In genomic region chr22:32855023-32855756, GRCh38 we compare ENCODE assay signal across 16 cellular contexts. TPM values are rescaled to one million over a fixed set of nuclear protein-coding genes. Genes with fewer than 3 reads are reported as not detected.
"Had no signal": no experiment of that assay in that cellular context is flagged by ENCODE, and none has a peak within 500 bp of the region (broad histone marks: within the 10 kb centered on the region; RNA-seq: fewer than 3 reads in every experiment).

No MANE protein-coding gene starts in this region.

- DNase-seq: activated CD4-positive, alpha-beta T cell treated with anti-CD3 and anti-CD28 coated beads, Interleukin-2, amount 50 U/mL, for 4 hours; activated CD4-positive, CD25-positive, alpha-beta regulatory T cell treated with anti-CD3 and anti-CD28 coated beads, Interleukin-2, amount 50 U/mL, for 72 hours; activated naive CD4-positive, alpha-beta T cell treated with Interleukin-2 at 50 U/mL for 16 hours; dermis blood vessel endothelial cell; effector memory CD8-positive, alpha-beta T cell; islet precursor cell; ovary; transverse colon had no signal

- H3K36me3 ChIP-seq: breast epithelium, neural progenitor cell, ovary had no signal

- H3K27ac Mint-ChIP-seq: activated T-helper 17 cell treated with anti-CD3 and anti-CD28 coated beads, Interleukin-2, amount 50 U/mL, for 72 hours; effector memory CD8-positive, alpha-beta T cell; mesothelial cell of epicardium; neural progenitor cell; stimulated activated effector memory CD8-positive, alpha-beta T cell treated with anti-CD3 and anti-CD28 coated beads, Interleukin-12 subunit alpha, Interleukin-12 subunit beta, amount 100 ng/mL, for 72 hours had no signal

- H3K27ac ChIP-seq: ascending aorta, hepatocyte, neural progenitor cell, ovary, SK-N-MC had no signal

- H3K4me3 ChIP-seq: ascending aorta, breast epithelium, hepatocyte, neural progenitor cell, ovary, SK-N-MC, transverse colon had no signal

- H3K9me3 ChIP-seq: ascending aorta, breast epithelium, ovary, transverse colon had no signal

- H3K9me3 Mint-ChIP-seq: activated T-helper 17 cell treated with anti-CD3 and anti-CD28 coated beads, Interleukin-2, amount 50 U/mL, for 72 hours; mesothelial cell of epicardium; neural progenitor cell; stimulated activated effector memory CD8-positive, alpha-beta T cell treated with anti-CD3 and anti-CD28 coated beads, Interleukin-12 subunit alpha, Interleukin-12 subunit beta, amount 100 ng/mL, for 72 hours had no signal

- H3K27me3 ChIP-seq: ascending aorta, hepatocyte, neural progenitor cell, ovary, transverse colon had no signal

- H3K9ac ChIP-seq: neural progenitor cell had no signal

- ATAC-seq: activated T-helper 17 cell treated with anti-CD3 and anti-CD28 coated beads, Interleukin-2, amount 50 U/mL, for 72 hours; effector memory CD8-positive, alpha-beta T cell; stimulated activated effector memory CD8-positive, alpha-beta T cell treated with anti-CD3 and anti-CD28 coated beads, Interleukin-12 subunit alpha, Interleukin-12 subunit beta, amount 100 ng/mL, for 72 hours had no signal

- H3K4me3 Mint-ChIP-seq: activated T-helper 17 cell treated with anti-CD3 and anti-CD28 coated beads, Interleukin-2, amount 50 U/mL, for 72 hours; effector memory CD8-positive, alpha-beta T cell; mesothelial cell of epicardium; neural progenitor cell; stimulated activated effector memory CD8-positive, alpha-beta T cell treated with anti-CD3 and anti-CD28 coated beads, Interleukin-12 subunit alpha, Interleukin-12 subunit beta, amount 100 ng/mL, for 72 hours had no signal

- H3K4me1 ChIP-seq: neural progenitor cell had no signal

- H3K4me1 Mint-ChIP-seq: activated T-helper 17 cell treated with anti-CD3 and anti-CD28 coated beads, Interleukin-2, amount 50 U/mL, for 72 hours; stimulated activated effector memory CD8-positive, alpha-beta T cell treated with anti-CD3 and anti-CD28 coated beads, Interleukin-12 subunit alpha, Interleukin-12 subunit beta, amount 100 ng/mL, for 72 hours had no signal

- H3K36me3 Mint-ChIP-seq: neural progenitor cell; stimulated activated effector memory CD8-positive, alpha-beta T cell treated with anti-CD3 and anti-CD28 coated beads, Interleukin-12 subunit alpha, Interleukin-12 subunit beta, amount 100 ng/mL, for 72 hours had no signal

RNA-seq across cellular contexts. Expression of gene TIMP3, which starts 53.7 kb away (rescaled TPM):
- total RNA-seq: activated T-helper 17 cell treated with anti-CD3 and anti-CD28 coated beads, Interleukin-2, amount 50 U/mL, for 72 hours had no signal
